In genomic region chr5:126189862-126190261, GRCh38 we compare ENCODE assay signal across 22 cellular contexts.
A peak's percentile ranks its signal among the peaks of the same experiment; 100 is the strongest.
DNase-seq lines count a peak whose midpoint lies in the region; ATAC-seq and TF ChIP-seq lines count a peak whose summit lies in the region.
"Had no signal": no experiment of that assay in that cellular context is flagged by ENCODE, and none has a peak within 500 bp of the region (broad histone marks: within the 10 kb centered on the region; RNA-seq: fewer than 3 reads in every experiment).

No MANE protein-coding gene starts in this region.

- no peaks in the 10 kb centered on the region for H3K27me3 Mint-ChIP-seq in CD4-positive, alpha-beta T cell

- intact Hi-C loops in CD4-positive, alpha-beta T cell (cut with DNase I, micrococcal nuclease), result no loop called here

- H3K4me3 Mint-ChIP-seq in CD4-positive, alpha-beta T cell, result no peak overlapping the region
- H3K4me3 Mint-ChIP-seq: CD14-positive monocyte, HFFc6 had no signal

- H3K9me3 Mint-ChIP-seq in CD4-positive, alpha-beta T cell, result peaks cover 7% of the 10 kb centered on the region

- no peak overlapping the region for H3K9ac ChIP-seq in smooth muscle cell (ENCODE audit: low read depth)

- ATAC-seq in CD4-positive, alpha-beta T cell (ENCODE audit: poor library complexity), result no peak
- ATAC-seq: GM12878, Panc1 had no signal

- H3K27ac ChIP-seq in iPS DF 6.9 (ENCODE audit: low read length) (no peak overlapping the region), smooth muscle cell (ENCODE audit: low read depth) (no peak overlapping the region)
- no peak overlapping the region for H3K27ac ChIP-seq in CD4-positive, alpha-beta T cell (ENCODE audit: low read depth, low read length)
- H3K27ac ChIP-seq: 22Rv1, SJSA1 had no signal

- no CpG with 5 or more reads among the region's 4 CpGs for WGBS in iPS DF 6.9 (ENCODE audit: insufficient coverage, insufficient read length)
- WGBS in smooth muscle cell (ENCODE audit: low lambda C conversion rate), result 57% methylated on average over 4 of the region's 4 CpGs

- no peaks in the 10 kb centered on the region for H3K27me3 ChIP-seq in iPS DF 6.9 (ENCODE audit: control insufficient read depth, insufficient read depth, low read length)
- no peaks in the 10 kb centered on the region for H3K27me3 ChIP-seq in smooth muscle cell (ENCODE audit: low read depth)
- H3K27me3 ChIP-seq in CD4-positive, alpha-beta T cell (ENCODE audit: control insufficient read depth, insufficient read depth, low read length), result no peaks in the 10 kb centered on the region
- H3K27me3 ChIP-seq: SJSA1 had no signal

- no peaks in the 10 kb centered on the region for H3K4me1 ChIP-seq in iPS DF 6.9 (ENCODE audit: control insufficient read depth, insufficient read depth, low read length)
- peaks cover 16% of the 10 kb centered on the region for H3K4me1 ChIP-seq in smooth muscle cell (ENCODE audit: low read depth)

- POLR2A ChIA-PET in CD4-positive, alpha-beta T cell (lab: Charles Lee), result no interaction called here

- TF ChIP-seq CTCF in smooth muscle cell (IDR thresholded peaks at IDR 0.05; ENCODE audit: borderline replicate concordance, insufficient read depth, poor library complexity, severe bottlenecking), result no peak
- no peak for TF ChIP-seq CTCF in CD4-positive, alpha-beta T cell (IDR thresholded peaks at IDR 0.05)

- no peaks in the 10 kb centered on the region for H3F3A ChIP-seq in smooth muscle cell (ENCODE audit: low read depth)

- H3K36me3 Mint-ChIP-seq in CD4-positive, alpha-beta T cell (ENCODE audit: low read depth), result no peaks in the 10 kb centered on the region
- H3K36me3 Mint-ChIP-seq: CD14-positive monocyte had no signal

- H2AFZ ChIP-seq in smooth muscle cell (ENCODE audit: low read depth), result peak overlapping the region; percentile 21

- H3K4me3 ChIP-seq in iPS DF 6.9 (ENCODE audit: low read length), result no peak overlapping the region
- no peak overlapping the region for H3K4me3 ChIP-seq in smooth muscle cell
- H3K4me3 ChIP-seq: GM12878, SJSA1 had no signal

- H3K9me3 ChIP-seq in iPS DF 6.9 (ENCODE audit: control insufficient read depth, insufficient read depth, low read length) (no peaks in the 10 kb centered on the region), smooth muscle cell (replicated peaks; ENCODE audit: low read depth) (no peaks in the 10 kb centered on the region)
- no peaks in the 10 kb centered on the region for H3K9me3 ChIP-seq in CD4-positive, alpha-beta T cell (ENCODE audit: control insufficient read depth, low read length)
- H3K9me3 ChIP-seq: SJSA1 had no signal

- H3K4me2 ChIP-seq in smooth muscle cell, result no peak overlapping the region

- no peaks in the 10 kb centered on the region for H3K4me1 Mint-ChIP-seq in CD4-positive, alpha-beta T cell (ENCODE audit: low read depth)
- H3K4me1 Mint-ChIP-seq: CD14-positive monocyte had no signal

- H4K20me1 ChIP-seq in smooth muscle cell (ENCODE audit: low read depth), result no peaks in the 10 kb centered on the region

- DNase-seq in NCI-H2081 (lab: John Stamatoyannopoulos, UW) (peak; percentile 50 to 74), NCI-H2081 treated with DMSO at 0.1 percent for 48 hours (lab: John Stamatoyannopoulos, UW) (no peak), NCI-H748 treated with DMSO at 0.1 percent for 48 hours (lab: John Stamatoyannopoulos, UW) (peak; percentile 94), iPS DF 6.9 (ENCODE audit: low read depth, low spot score) (peak; percentile 25), smooth muscle cell (lab: John Stamatoyannopoulos, UW; ENCODE audit: unreplicated experiment) (no peak), ecto neural progenitor cell (ENCODE audit: low spot score) (no peak)
- DNase-seq in CD4-positive, alpha-beta T cell, result no peak
- no peak for DNase-seq in NK-92 treated with Interleukin-12 subunit alpha and Interleukin-12 subunit beta, amount 100 ng/mL, for 24 hours (lab: John Stamatoyannopoulos, UW)
- DNase-seq: AML-193, GOT3, HFFc6, KBM-7, NCI-H1105 treated with DMSO at 0.1 percent for 48 hours, NCI-H187 treated with DMSO at 0.1 percent for 48 hours, NCI-H2171, NCI-H446 treated with DMSO at 0.1 percent for 48 hours, NCI-H774 had no signal

- CTCF ChIA-PET in CD4-positive, alpha-beta T cell (lab: Charles Lee), result no interaction called here

- H3K27ac Mint-ChIP-seq in CD4-positive, alpha-beta T cell, result no peak overlapping the region
- H3K27ac Mint-ChIP-seq: CD14-positive monocyte, HFFc6 had no signal

- H3K36me3 ChIP-seq in iPS DF 6.9 (ENCODE audit: control insufficient read depth, insufficient read depth, low read length), result no peaks in the 10 kb centered on the region
- no peaks in the 10 kb centered on the region for H3K36me3 ChIP-seq in smooth muscle cell (ENCODE audit: low read depth)
- H3K36me3 ChIP-seq: SJSA1 had no signal

- no peaks in the 10 kb centered on the region for H3K79me2 ChIP-seq in smooth muscle cell (ENCODE audit: low read depth)

Comparison
In these comparisons a context has a peak if more than half of its experiments do, and no peak if none do; other contexts are left out.
1. DNase-seq: peak in NCI-H2081 (2 of 2), NCI-H748 treated with DMSO at 0.1 percent for 48 hours (single experiment) and iPS DF 6.9 (single experiment); none in NCI-H2081 treated with DMSO at 0.1 percent for 48 hours (single experiment), smooth muscle cell (single experiment), CD4-positive, alpha-beta T cell (0 of 10), ecto neural progenitor cell (single experiment) and NK-92 treated with Interleukin-12 subunit alpha and Interleukin-12 subunit beta, amount 100 ng/mL, for 24 hours (single experiment).